Comparison of ENCODE assay signal across 9 cellular contexts in genomic region chr6:83431545-83432165, GRCh38. TPM values are rescaled to one million over a fixed set of nuclear protein-coding genes. Genes with fewer than 3 reads are reported as not detected.
DNase-seq lines count a peak whose midpoint lies in the region; ATAC-seq and TF ChIP-seq lines count a peak whose summit lies in the region.
"Had no signal": no experiment of that assay in that cellular context is flagged by ENCODE, and none has a peak within 500 bp of the region (broad histone marks: within the 10 kb centered on the region; RNA-seq: fewer than 3 reads in every experiment).

No MANE protein-coding gene starts in this region.

- H2AFZ ChIP-seq in mammary epithelial cell (ENCODE audit: low read depth, low read length) = peak overlapping the region; percentile 92

- DNase-seq in mammary epithelial cell = peak; percentile 1
- no peak for DNase-seq in kidney epithelial cell (ENCODE audit: low read depth)
- no peak for DNase-seq in activated gamma-delta T cell (lab: John Stamatoyannopoulos, UW)
- no peak for DNase-seq in SKM-1 (lab: John Stamatoyannopoulos, UW; ENCODE audit: unreplicated experiment)
- no peak for DNase-seq in stimulated activated CD4-positive, alpha-beta T cell treated with anti-CD3 and anti-CD28 coated beads, Interleukin-12 subunit alpha, Interleukin-12 subunit beta, amount 100 ng/mL, for 4 hours
- DNase-seq in NOMO-1 (lab: John Stamatoyannopoulos, UW; ENCODE audit: unreplicated experiment in 2 of 2) = no peak

- in situ Hi-C loops in mammary epithelial cell (cut with MboI; ENCODE audit: low sequenced_read_pairs in 2 of 2) = no loop called here

- CTCF ChIA-PET in mammary epithelial cell (lab: Charles Lee; ENCODE audit: low non-redundant PET) = no interaction called here

- no peak for TF ChIP-seq CTCF in mammary epithelial cell (conservative IDR thresholded peaks at IDR 0.05 in 1 of 2, IDR thresholded peaks at IDR 0.05 in 1 of 2; ENCODE audit: extremely low read depth in 1 of 2, insufficient read depth in 1 of 2, low read depth in 1 of 2, low read length in 2 of 2)
- TF ChIP-seq CTCF in kidney epithelial cell (IDR thresholded peaks at IDR 0.05; ENCODE audit: insufficient read depth, low read length, poor library complexity, severe bottlenecking) = no peak

- no peaks in the 10 kb centered on the region for H4K20me1 ChIP-seq in mammary epithelial cell (ENCODE audit: insufficient read depth, low read length)

- H3K4me2 ChIP-seq in mammary epithelial cell (ENCODE audit: insufficient read depth, low read depth, low read length) = peak overlapping the region; percentile 78

- H3K27ac ChIP-seq in mammary epithelial cell (ENCODE audit: insufficient read depth, low read depth, low read length) = peak overlapping the region; percentile 4
- H3K27ac ChIP-seq in stomach smooth muscle (ENCODE audit: low read length) = peak overlapping the region; percentile 59
- H3K27ac ChIP-seq: cardiac muscle cell had no signal

- WGBS in mammary epithelial cell (ENCODE audit: low coverage, missing lambda C conversion rate) = 100% methylated on average over 10 of the region's 19 CpGs

- H3K4me1 ChIP-seq in mammary epithelial cell (ENCODE audit: insufficient read depth, low read length) (peaks cover 7% of the 10 kb centered on the region), stomach smooth muscle (ENCODE audit: control insufficient read depth, insufficient read depth, low read length) (peaks cover 13% of the 10 kb centered on the region)

- intact Hi-C loops in mammary epithelial cell (cut with micrococcal nuclease) = loop anchor here (2.0 kb wide), 1 partner anchor 365 kb away; the partner anchor contains the start of gene DOP1A

- H3K4me3 ChIP-seq in mammary epithelial cell (replicated peaks in 1 of 3; ENCODE audit: insufficient read depth in 1 of 3, low read depth in 2 of 3, low read length in 3 of 3) = peak overlapping the region in 2 of 3 experiments; percentile 61 to 63
- H3K4me3 ChIP-seq in kidney epithelial cell (ENCODE audit: low read depth, low read length) = peak overlapping the region; percentile 79
- H3K4me3 ChIP-seq in stomach smooth muscle (ENCODE audit: low read length in 2 of 2) = peak overlapping the region; percentile 65 to 84

- H3K9ac ChIP-seq in mammary epithelial cell (ENCODE audit: insufficient read depth, low read length) (no peak overlapping the region), stomach smooth muscle (ENCODE audit: low read length in 2 of 2) (peak overlapping the region; percentile 52 to 64)

- H3K9me3 ChIP-seq in mammary epithelial cell (replicated peaks; ENCODE audit: insufficient read depth, low read length) = no peaks in the 10 kb centered on the region
- H3K9me3 ChIP-seq in stomach smooth muscle (ENCODE audit: control insufficient read depth in 2 of 2, low read length in 2 of 2) = no peaks in the 10 kb centered on the region

- H3K27me3 ChIP-seq in mammary epithelial cell (ENCODE audit: insufficient read depth, low read length) (no peaks in the 10 kb centered on the region), kidney epithelial cell (ENCODE audit: control insufficient read depth, insufficient read depth, low read length) (no peaks in the 10 kb centered on the region), stomach smooth muscle (ENCODE audit: control insufficient read depth in 1 of 2, insufficient read depth in 2 of 2, low read length in 2 of 2) (no peaks in the 10 kb centered on the region)
- H3K27me3 ChIP-seq: cardiac muscle cell had no signal

- BruUV-seq in mammary epithelial cell (replicated peaks; lab: Mats Ljungman, UMichigan) = no TSS peak

- peaks cover 35% of the 10 kb centered on the region for H3K79me2 ChIP-seq in mammary epithelial cell (ENCODE audit: insufficient read depth, low read length)

- dilution Hi-C loops in mammary epithelial cell (cut with HindIII; ENCODE audit: low sequenced_read_pairs) = no loop called here

- H3K36me3 ChIP-seq in mammary epithelial cell (ENCODE audit: insufficient read depth, low read length) (no peaks in the 10 kb centered on the region), kidney epithelial cell (ENCODE audit: control insufficient read depth, insufficient read depth, low read length) (no peaks in the 10 kb centered on the region), stomach smooth muscle (ENCODE audit: control insufficient read depth in 2 of 2, insufficient read depth in 2 of 2, low read length in 2 of 2) (no peaks in the 10 kb centered on the region)
- H3K36me3 ChIP-seq: cardiac muscle cell had no signal

- ATAC-seq in HG02885 (IDR thresholded peaks at IDR 0.05; ENCODE audit: poor library complexity, unreplicated experiment) = peak; percentile 1

RNA-seq across cellular contexts. Expression of gene ME1, which starts 0.8 kb away (rescaled TPM):
- 10 to 100 TPM; 28.8 to 36.3 TPM for total RNA-seq in mammary epithelial cell
- polyA plus RNA-seq in mammary epithelial cell = 11.5 TPM
- polyA minus RNA-seq in mammary epithelial cell = 26.8 TPM
- 13.8 and 18.6 TPM in 2 replicates for total RNA-seq in kidney epithelial cell
